Comparison of ENCODE assay signal across 1 cellular context in the genomic region with DNA sequence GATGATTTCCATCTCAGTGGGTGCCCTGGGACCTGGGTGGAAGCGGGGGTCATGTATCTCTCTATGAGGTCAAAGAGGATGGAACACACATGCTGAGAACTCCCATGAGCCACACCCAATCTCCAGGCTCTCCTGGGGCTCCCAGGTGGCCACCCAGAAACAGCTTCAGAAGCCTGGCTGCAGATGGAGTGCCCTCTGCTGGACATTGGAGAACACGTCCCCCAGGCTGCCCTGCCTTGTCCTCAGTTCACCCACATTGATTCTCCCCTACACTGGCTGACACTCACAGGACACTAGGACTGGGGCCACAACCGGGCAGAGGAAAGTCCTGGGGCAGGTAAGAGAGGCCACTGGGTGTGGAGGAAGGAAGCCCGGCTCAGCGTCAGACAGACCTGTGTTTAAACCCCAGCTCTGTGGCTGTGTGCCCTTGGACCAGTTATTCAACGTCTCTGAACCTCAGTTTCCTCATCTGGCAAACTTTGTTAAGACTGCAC.
A peak's percentile ranks its signal among the peaks of the same experiment; 100 is the strongest.
TF ChIP-seq lines count a peak whose summit lies in the region.

No MANE protein-coding gene starts in this region.

TF ChIP-seq in HepG2, 621 proteins besides CTCF, POLR2A, EP300 and RAD21 (continues in another document):
- peak; percentile 73; the same call in 1 of the 2 replicates for TF ChIP-seq ERF (CRISPR knock-in tag; IDR thresholded peaks at IDR 0.05)
- TF ChIP-seq MED1 (CRISPR knock-in tag; IDR thresholded peaks at IDR 0.05) = 0 out of 2 replicates have a peak, but pooled peaks have one; percentile 20
- no peak for TF ChIP-seq ZNF747 (CRISPR knock-in tag; IDR thresholded peaks at IDR 0.05; ENCODE audit: borderline replicate concordance)
- TF ChIP-seq, protein P1, sequence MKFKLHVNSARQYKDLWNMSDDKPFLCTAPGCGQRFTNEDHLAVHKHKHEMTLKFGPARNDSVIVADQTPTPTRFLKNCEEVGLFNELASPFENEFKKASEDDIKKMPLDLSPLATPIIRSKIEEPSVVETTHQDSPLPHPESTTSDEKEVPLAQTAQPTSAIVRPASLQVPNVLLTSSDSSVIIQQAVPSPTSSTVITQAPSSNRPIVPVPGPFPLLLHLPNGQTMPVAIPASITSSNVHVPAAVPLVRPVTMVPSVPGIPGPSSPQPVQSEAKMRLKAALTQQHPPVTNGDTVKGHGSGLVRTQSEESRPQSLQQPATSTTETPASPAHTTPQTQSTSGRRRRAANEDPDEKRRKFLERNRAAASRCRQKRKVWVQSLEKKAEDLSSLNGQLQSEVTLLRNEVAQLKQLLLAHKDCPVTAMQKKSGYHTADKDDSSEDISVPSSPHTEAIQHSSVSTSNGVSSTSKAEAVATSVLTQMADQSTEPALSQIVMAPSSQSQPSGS (CRISPR knock-in tag; IDR thresholded peaks at IDR 0.05) = 0 out of 2 replicates have a peak, but pooled peaks have one; percentile 48
- TF ChIP-seq, protein P2, sequence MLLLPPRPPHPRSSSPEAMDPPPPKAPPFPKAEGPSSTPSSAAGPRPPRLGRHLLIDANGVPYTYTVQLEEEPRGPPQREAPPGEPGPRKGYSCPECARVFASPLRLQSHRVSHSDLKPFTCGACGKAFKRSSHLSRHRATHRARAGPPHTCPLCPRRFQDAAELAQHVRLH (CRISPR knock-in tag; IDR thresholded peaks at IDR 0.05; ENCODE audit: borderline replicate concordance, low read depth) = peak; percentile 70; the same call in 1 of the 2 replicates
- no peak for TF ChIP-seq ZNF652 (CRISPR knock-in tag; IDR thresholded peaks at IDR 0.05; ENCODE audit: borderline replicate concordance, low read depth)
- 0 out of 2 replicates have a peak, but pooled peaks have one; percentile 24 for TF ChIP-seq MEIS1 (CRISPR knock-in tag; IDR thresholded peaks at IDR 0.05; ENCODE audit: borderline replicate concordance)
- no peak for TF ChIP-seq SMAD9 (CRISPR knock-in tag; IDR thresholded peaks at IDR 0.05)
- TF ChIP-seq TAF15 (IDR thresholded peaks at IDR 0.05; ENCODE audit: low read depth, low read length, poor library complexity, severe bottlenecking) = no peak
- peak; percentile 86; the same call in 1 of the 2 replicates for TF ChIP-seq ZMYM3 (CRISPR knock-in tag; IDR thresholded peaks at IDR 0.05)
- 0 out of 2 replicates have a peak, but pooled peaks have one; percentile 32 for TF ChIP-seq KMT2B (CRISPR knock-in tag; IDR thresholded peaks at IDR 0.05)
- TF ChIP-seq KAT8 (CRISPR knock-in tag; IDR thresholded peaks at IDR 0.05) = 0 out of 2 replicates have a peak, but pooled peaks have one; percentile 25
- TF ChIP-seq NR2F6 (IDR thresholded peaks at IDR 0.05) = no peak
- TF ChIP-seq NR2F6 (CRISPR knock-in tag; IDR thresholded peaks at IDR 0.05) = 0 out of 2 replicates have a peak, but pooled peaks have one; percentile 24
- 0 out of 2 replicates have a peak, but pooled peaks have one; percentile 19 for TF ChIP-seq SIX1 (CRISPR knock-in tag; IDR thresholded peaks at IDR 0.05; ENCODE audit: borderline replicate concordance)
- TF ChIP-seq, protein P3, sequence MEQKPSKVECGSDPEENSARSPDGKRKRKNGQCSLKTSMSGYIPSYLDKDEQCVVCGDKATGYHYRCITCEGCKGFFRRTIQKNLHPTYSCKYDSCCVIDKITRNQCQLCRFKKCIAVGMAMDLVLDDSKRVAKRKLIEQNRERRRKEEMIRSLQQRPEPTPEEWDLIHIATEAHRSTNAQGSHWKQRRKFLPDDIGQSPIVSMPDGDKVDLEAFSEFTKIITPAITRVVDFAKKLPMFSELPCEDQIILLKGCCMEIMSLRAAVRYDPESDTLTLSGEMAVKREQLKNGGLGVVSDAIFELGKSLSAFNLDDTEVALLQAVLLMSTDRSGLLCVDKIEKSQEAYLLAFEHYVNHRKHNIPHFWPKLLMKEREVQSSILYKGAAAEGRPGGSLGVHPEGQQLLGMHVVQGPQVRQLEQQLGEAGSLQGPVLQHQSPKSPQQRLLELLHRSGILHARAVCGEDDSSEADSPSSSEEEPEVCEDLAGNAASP (CRISPR knock-in tag; IDR thresholded peaks at IDR 0.05; ENCODE audit: borderline replicate concordance) = peak; percentile 99
- no peak for TF ChIP-seq ZNF674 (CRISPR knock-in tag; IDR thresholded peaks at IDR 0.05; ENCODE audit: low read depth)
- 0 out of 2 replicates have a peak, but pooled peaks have one; percentile 33 for TF ChIP-seq HDAC1 (CRISPR knock-in tag; IDR thresholded peaks at IDR 0.05)
- TF ChIP-seq ZNF564 (CRISPR knock-in tag; IDR thresholded peaks at IDR 0.05) = no peak
- no peak for TF ChIP-seq MBD4 (IDR thresholded peaks at IDR 0.05; ENCODE audit: borderline replicate concordance, low read length)
- TF ChIP-seq KLF16 (CRISPR knock-in tag; IDR thresholded peaks at IDR 0.05) = 0 out of 4 replicates have a peak, but pooled peaks of 1 of the 2 experiments have one; percentile 53
- peak; percentile 50; the same call in 1 of the 2 replicates for TF ChIP-seq TSC22D2 (CRISPR knock-in tag; IDR thresholded peaks at IDR 0.05; ENCODE audit: borderline replicate concordance)
- TF ChIP-seq ZSCAN25 (CRISPR knock-in tag; IDR thresholded peaks at IDR 0.05) = peak; percentile 86
- no peak for TF ChIP-seq ZNF224 (CRISPR knock-in tag; IDR thresholded peaks at IDR 0.05)
- peak; percentile 13; the same call in 1 of the 2 replicates for TF ChIP-seq ZNF501 (CRISPR knock-in tag; IDR thresholded peaks at IDR 0.05)
- TF ChIP-seq IRF2 (CRISPR knock-in tag; IDR thresholded peaks at IDR 0.05) = 0 out of 2 replicates have a peak, but pooled peaks have one; percentile 33
- TF ChIP-seq RXRA (CRISPR knock-in tag; IDR thresholded peaks at IDR 0.05) = peak; percentile 96
- no peak for TF ChIP-seq KDM2A (CRISPR knock-in tag; IDR thresholded peaks at IDR 0.05; ENCODE audit: borderline replicate concordance, low read depth)
- TF ChIP-seq ZNF768 (CRISPR knock-in tag; IDR thresholded peaks at IDR 0.05) = peak; percentile 97
- TF ChIP-seq, protein P4, sequence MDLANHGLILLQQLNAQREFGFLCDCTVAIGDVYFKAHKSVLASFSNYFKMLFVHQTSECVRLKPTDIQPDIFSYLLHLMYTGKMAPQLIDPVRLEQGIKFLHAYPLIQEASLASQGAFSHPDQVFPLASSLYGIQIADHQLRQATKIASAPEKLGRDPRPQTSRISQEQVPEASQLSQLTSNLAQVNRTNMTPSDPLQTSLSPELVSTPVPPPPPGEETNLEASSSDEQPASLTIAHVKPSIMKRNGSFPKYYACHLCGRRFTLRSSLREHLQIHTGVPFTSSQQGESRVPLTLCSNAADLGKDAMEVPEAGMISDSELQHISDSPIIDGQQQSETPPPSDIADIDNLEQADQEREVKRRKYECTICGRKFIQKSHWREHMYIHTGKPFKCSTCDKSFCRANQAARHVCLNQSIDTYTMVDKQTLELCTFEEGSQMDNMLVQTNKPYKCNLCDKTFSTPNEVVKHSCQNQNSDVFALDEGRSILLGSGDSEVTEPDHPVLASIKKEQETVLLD (CRISPR knock-in tag; IDR thresholded peaks at IDR 0.05; ENCODE audit: low read depth) = no peak
- TF ChIP-seq, protein P5, sequence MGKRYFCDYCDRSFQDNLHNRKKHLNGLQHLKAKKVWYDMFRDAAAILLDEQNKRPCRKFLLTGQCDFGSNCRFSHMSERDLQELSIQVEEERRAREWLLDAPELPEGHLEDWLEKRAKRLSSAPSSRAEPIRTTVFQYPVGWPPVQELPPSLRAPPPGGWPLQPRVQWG (CRISPR knock-in tag; IDR thresholded peaks at IDR 0.05; ENCODE audit: borderline replicate concordance, low read depth) = no peak
- peak; percentile 97 for TF ChIP-seq RXRB (CRISPR knock-in tag; IDR thresholded peaks at IDR 0.05; ENCODE audit: borderline replicate concordance)
- TF ChIP-seq, protein P6, sequence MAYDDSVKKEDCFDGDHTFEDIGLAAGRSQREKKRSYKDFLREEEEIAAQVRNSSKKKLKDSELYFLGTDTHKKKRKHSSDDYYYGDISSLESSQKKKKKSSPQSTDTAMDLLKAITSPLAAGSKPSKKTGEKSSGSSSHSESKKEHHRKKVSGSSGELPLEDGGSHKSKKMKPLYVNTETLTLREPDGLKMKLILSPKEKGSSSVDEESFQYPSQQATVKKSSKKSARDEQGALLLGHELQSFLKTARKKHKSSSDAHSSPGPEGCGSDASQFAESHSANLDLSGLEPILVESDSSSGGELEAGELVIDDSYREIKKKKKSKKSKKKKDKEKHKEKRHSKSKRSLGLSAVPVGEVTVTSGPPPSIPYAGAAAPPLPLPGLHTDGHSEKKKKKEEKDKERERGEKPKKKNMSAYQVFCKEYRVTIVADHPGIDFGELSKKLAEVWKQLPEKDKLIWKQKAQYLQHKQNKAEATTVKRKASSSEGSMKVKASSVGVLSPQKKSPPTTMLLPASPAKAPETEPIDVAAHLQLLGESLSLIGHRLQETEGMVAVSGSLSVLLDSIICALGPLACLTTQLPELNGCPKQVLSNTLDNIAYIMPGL (CRISPR knock-in tag; IDR thresholded peaks at IDR 0.05; ENCODE audit: borderline replicate concordance in 1 of 2, low read depth in 1 of 2) = peak in 1 of 2 experiments; percentile 48; a peak in 1 of 4 replicates
- TF ChIP-seq STAG1 (CRISPR knock-in tag; IDR thresholded peaks at IDR 0.05) = peak; percentile 83
- TF ChIP-seq, protein P7, sequence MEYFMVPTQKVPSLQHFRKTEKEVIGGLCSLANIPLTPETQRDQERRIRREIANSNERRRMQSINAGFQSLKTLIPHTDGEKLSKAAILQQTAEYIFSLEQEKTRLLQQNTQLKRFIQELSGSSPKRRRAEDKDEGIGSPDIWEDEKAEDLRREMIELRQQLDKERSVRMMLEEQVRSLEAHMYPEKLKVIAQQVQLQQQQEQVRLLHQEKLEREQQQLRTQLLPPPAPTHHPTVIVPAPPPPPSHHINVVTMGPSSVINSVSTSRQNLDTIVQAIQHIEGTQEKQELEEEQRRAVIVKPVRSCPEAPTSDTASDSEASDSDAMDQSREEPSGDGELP (IDR thresholded peaks at IDR 0.05; ENCODE audit: borderline replicate concordance, low read depth) = no peak
- TF ChIP-seq, protein P8, sequence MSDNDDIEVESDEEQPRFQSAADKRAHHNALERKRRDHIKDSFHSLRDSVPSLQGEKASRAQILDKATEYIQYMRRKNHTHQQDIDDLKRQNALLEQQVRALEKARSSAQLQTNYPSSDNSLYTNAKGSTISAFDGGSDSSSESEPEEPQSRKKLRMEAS (IDR thresholded peaks at IDR 0.05) = 0 out of 2 replicates have a peak, but pooled peaks have one; percentile 17
- TF ChIP-seq SALL1 (CRISPR knock-in tag; IDR thresholded peaks at IDR 0.05) = peak; percentile 26; the same call in 1 of the 2 replicates
- TF ChIP-seq HMG20A (CRISPR knock-in tag; IDR thresholded peaks at IDR 0.05; ENCODE audit: borderline replicate concordance) = 0 out of 2 replicates have a peak, but pooled peaks have one; percentile 10
- peak; percentile 52; the same call in 1 of the 2 replicates for TF ChIP-seq SAP130 (CRISPR knock-in tag; IDR thresholded peaks at IDR 0.05; ENCODE audit: low read depth)
- peak; percentile 41; the same call in 1 of the 3 replicates for TF ChIP-seq MXI1 (IDR thresholded peaks at IDR 0.05; ENCODE audit: borderline replicate concordance, low read depth, low read length)
- no peak for TF ChIP-seq LCORL (IDR thresholded peaks at IDR 0.05)
- peak; percentile 71; the same call in 1 of the 2 replicates for TF ChIP-seq LCORL (CRISPR knock-in tag; IDR thresholded peaks at IDR 0.05)
- TF ChIP-seq, protein P9, sequence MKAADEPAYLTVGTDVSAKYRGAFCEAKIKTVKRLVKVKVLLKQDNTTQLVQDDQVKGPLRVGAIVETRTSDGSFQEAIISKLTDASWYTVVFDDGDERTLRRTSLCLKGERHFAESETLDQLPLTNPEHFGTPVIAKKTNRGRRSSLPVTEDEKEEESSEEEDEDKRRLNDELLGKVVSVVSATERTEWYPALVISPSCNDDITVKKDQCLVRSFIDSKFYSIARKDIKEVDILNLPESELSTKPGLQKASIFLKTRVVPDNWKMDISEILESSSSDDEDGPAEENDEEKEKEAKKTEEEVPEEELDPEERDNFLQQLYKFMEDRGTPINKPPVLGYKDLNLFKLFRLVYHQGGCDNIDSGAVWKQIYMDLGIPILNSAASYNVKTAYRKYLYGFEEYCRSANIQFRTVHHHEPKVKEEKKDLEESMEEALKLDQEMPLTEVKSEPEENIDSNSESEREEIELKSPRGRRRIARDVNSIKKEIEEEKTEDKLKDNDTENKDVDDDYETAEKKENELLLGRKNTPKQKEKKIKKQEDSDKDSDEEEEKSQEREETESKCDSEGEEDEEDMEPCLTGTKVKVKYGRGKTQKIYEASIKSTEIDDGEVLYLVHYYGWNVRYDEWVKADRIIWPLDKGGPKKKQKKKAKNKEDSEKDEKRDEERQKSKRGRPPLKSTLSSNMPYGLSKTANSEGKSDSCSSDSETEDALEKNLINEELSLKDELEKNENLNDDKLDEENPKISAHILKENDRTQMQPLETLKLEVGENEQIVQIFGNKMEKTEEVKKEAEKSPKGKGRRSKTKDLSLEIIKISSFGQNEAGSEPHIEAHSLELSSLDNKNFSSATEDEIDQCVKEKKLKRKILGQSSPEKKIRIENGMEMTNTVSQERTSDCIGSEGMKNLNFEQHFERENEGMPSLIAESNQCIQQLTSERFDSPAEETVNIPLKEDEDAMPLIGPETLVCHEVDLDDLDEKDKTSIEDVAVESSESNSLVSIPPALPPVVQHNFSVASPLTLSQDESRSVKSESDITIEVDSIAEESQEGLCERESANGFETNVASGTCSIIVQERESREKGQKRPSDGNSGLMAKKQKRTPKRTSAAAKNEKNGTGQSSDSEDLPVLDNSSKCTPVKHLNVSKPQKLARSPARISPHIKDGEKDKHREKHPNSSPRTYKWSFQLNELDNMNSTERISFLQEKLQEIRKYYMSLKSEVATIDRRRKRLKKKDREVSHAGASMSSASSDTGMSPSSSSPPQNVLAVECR (CRISPR knock-in tag; IDR thresholded peaks at IDR 0.05; ENCODE audit: borderline replicate concordance) = peak; percentile 46; the same call in 1 of the 2 replicates
- TF ChIP-seq KDM5A (IDR thresholded peaks at IDR 0.05; ENCODE audit: borderline replicate concordance, low read length) = no peak
- TF ChIP-seq, protein P10, sequence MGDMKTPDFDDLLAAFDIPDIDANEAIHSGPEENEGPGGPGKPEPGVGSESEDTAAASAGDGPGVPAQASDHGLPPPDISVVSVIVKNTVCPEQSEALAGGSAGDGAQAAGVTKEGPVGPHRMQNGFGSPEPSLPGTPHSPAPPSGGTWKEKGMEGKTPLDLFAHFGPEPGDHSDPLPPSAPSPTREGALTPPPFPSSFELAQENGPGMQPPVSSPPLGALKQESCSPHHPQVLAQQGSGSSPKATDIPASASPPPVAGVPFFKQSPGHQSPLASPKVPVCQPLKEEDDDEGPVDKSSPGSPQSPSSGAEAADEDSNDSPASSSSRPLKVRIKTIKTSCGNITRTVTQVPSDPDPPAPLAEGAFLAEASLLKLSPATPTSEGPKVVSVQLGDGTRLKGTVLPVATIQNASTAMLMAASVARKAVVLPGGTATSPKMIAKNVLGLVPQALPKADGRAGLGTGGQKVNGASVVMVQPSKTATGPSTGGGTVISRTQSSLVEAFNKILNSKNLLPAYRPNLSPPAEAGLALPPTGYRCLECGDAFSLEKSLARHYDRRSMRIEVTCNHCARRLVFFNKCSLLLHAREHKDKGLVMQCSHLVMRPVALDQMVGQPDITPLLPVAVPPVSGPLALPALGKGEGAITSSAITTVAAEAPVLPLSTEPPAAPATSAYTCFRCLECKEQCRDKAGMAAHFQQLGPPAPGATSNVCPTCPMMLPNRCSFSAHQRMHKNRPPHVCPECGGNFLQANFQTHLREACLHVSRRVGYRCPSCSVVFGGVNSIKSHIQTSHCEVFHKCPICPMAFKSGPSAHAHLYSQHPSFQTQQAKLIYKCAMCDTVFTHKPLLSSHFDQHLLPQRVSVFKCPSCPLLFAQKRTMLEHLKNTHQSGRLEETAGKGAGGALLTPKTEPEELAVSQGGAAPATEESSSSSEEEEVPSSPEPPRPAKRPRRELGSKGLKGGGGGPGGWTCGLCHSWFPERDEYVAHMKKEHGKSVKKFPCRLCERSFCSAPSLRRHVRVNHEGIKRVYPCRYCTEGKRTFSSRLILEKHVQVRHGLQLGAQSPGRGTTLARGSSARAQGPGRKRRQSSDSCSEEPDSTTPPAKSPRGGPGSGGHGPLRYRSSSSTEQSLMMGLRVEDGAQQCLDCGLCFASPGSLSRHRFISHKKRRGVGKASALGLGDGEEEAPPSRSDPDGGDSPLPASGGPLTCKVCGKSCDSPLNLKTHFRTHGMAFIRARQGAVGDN (CRISPR knock-in tag; IDR thresholded peaks at IDR 0.05) = peak; percentile 51
